ENCODE assay signal across 1 cellular context in genomic region chr7:101814996-101815825, GRCh38.
TF ChIP-seq lines count a peak whose summit lies in the region.

No MANE protein-coding gene starts in this region.

TF ChIP-seq in HepG2, 621 proteins besides CTCF, POLR2A, EP300 and RAD21 (continued from another document and continues in another):
- TF ChIP-seq SRY (CRISPR knock-in tag; IDR thresholded peaks at IDR 0.05) (0 out of 2 replicates have a peak, but pooled peaks have one; percentile 51), ZMYM3 (CRISPR knock-in tag; IDR thresholded peaks at IDR 0.05) (0 out of 2 replicates have a peak, but pooled peaks have one; percentile 22), ZSCAN29 (CRISPR knock-in tag; conservative IDR thresholded peaks at IDR 0.05) (no peak), AGO2 (optimal IDR thresholded peaks at IDR 0.05; ENCODE audit: low read depth, low read length) (peak; percentile 48), TFE3 (CRISPR knock-in tag; IDR thresholded peaks at IDR 0.05) (no peak), ZNF512B (CRISPR knock-in tag; IDR thresholded peaks at IDR 0.05; ENCODE audit: borderline replicate concordance) (no peak; the same call in 1 of the 2 replicates), BORCS8-MEF2B (CRISPR knock-in tag; IDR thresholded peaks at IDR 0.05) (0 out of 2 replicates have a peak, but pooled peaks have one; percentile 44), POGK (CRISPR knock-in tag; conservative IDR thresholded peaks at IDR 0.05) (0 out of 2 replicates have a peak, but pooled peaks have one; percentile 24), ZFX (CRISPR knock-in tag; IDR thresholded peaks at IDR 0.05; ENCODE audit: low read depth) (peak; percentile 48; the same call in 1 of the 2 replicates), KAT8 (CRISPR knock-in tag; IDR thresholded peaks at IDR 0.05) (peak; percentile 14; the same call in 1 of the 2 replicates), ZNF747 (CRISPR knock-in tag; IDR thresholded peaks at IDR 0.05; ENCODE audit: borderline replicate concordance) (peak; percentile 41; the same call in 1 of the 2 replicates), PHF5A (CRISPR knock-in tag; IDR thresholded peaks at IDR 0.05; ENCODE audit: low read depth, unreplicated experiment) (no peak), THAP9 (CRISPR knock-in tag; IDR thresholded peaks at IDR 0.05; ENCODE audit: borderline replicate concordance) (peak; percentile 15; the same call in 1 of the 2 replicates), BRF2 (CRISPR knock-in tag; IDR thresholded peaks at IDR 0.05) (peak; percentile 20; the same call in 1 of the 2 replicates), ZNF562 (CRISPR knock-in tag; IDR thresholded peaks at IDR 0.05; ENCODE audit: borderline replicate concordance) (no peak), SRSF1 (optimal IDR thresholded peaks at IDR 0.05; ENCODE audit: low read depth, low read length) (peak; percentile 78), ZNF383 (CRISPR knock-in tag; IDR thresholded peaks at IDR 0.05; ENCODE audit: borderline replicate concordance) (no peak), ZGPAT (CRISPR knock-in tag; IDR thresholded peaks at IDR 0.05) (peak; percentile 40; the same call in 1 of the 2 replicates), ZNF746 (CRISPR knock-in tag; IDR thresholded peaks at IDR 0.05) (no peak), NKX3-1 (CRISPR knock-in tag; IDR thresholded peaks at IDR 0.05) (0 out of 2 replicates have a peak, but pooled peaks have one; percentile 33), ZNF143 (CRISPR knock-in tag; IDR thresholded peaks at IDR 0.05) (no peak), SMAD1 (CRISPR knock-in tag; IDR thresholded peaks at IDR 0.05; ENCODE audit: borderline replicate concordance, low read depth) (peak; percentile 77; the same call in 1 of the 2 replicates), ZNF772 (CRISPR knock-in tag; IDR thresholded peaks at IDR 0.05) (no peak), FOXM1 (CRISPR knock-in tag; IDR thresholded peaks at IDR 0.05) (no peak), ZNF274 (CRISPR knock-in tag; IDR thresholded peaks at IDR 0.05) (peak; percentile 42; the same call in 1 of the 2 replicates), PRPF4 (IDR thresholded peaks at IDR 0.05; ENCODE audit: low read depth, low read length, poor library complexity, severe bottlenecking) (no peak), ARHGAP35 (CRISPR knock-in tag; IDR thresholded peaks at IDR 0.05; ENCODE audit: borderline replicate concordance) (no peak; the same call in 1 of the 2 replicates), YY1 (IDR thresholded peaks at IDR 0.05; ENCODE audit: insufficient read depth, insufficient replicate concordance, low read depth, low read length) (peak; percentile 20), ZFP1 (CRISPR knock-in tag; IDR thresholded peaks at IDR 0.05) (no peak), MYC (CRISPR knock-in tag; IDR thresholded peaks at IDR 0.05; ENCODE audit: borderline replicate concordance) (peak; percentile 35; the same call in 1 of the 2 replicates), RORA (CRISPR knock-in tag; IDR thresholded peaks at IDR 0.05) (no peak), ZSCAN30 (CRISPR knock-in tag; IDR thresholded peaks at IDR 0.05) (no peak), FOXJ3 (CRISPR knock-in tag; IDR thresholded peaks at IDR 0.05; ENCODE audit: borderline replicate concordance) (0 out of 2 replicates have a peak, but pooled peaks have one; percentile 29), ZFP36L1 (CRISPR knock-in tag; IDR thresholded peaks at IDR 0.05) (no peak), HDAC1 (CRISPR knock-in tag; IDR thresholded peaks at IDR 0.05) (peak; percentile 44; the same call in 1 of the 2 replicates), HIVEP1 (CRISPR knock-in tag; IDR thresholded peaks at IDR 0.05) (peak; percentile 67), MED8 (CRISPR knock-in tag; IDR thresholded peaks at IDR 0.05; ENCODE audit: insufficient replicate concordance) (peak; percentile 39), ZNF800 (CRISPR knock-in tag; IDR thresholded peaks at IDR 0.05) (peak; percentile 82), CHD4 (IDR thresholded peaks at IDR 0.05; ENCODE audit: borderline replicate concordance, low read length) (0 out of 2 replicates have a peak, but pooled peaks have one; percentile 38), SALL1 (CRISPR knock-in tag; IDR thresholded peaks at IDR 0.05) (peak; percentile 44), NONO (IDR thresholded peaks at IDR 0.05) (no peak), NONO (CRISPR knock-in tag; conservative IDR thresholded peaks at IDR 0.05) (peak; percentile 57), ZNF609 (CRISPR knock-in tag; IDR thresholded peaks at IDR 0.05; ENCODE audit: borderline replicate concordance) (0 out of 2 replicates have a peak, but pooled peaks have one; percentile 25)
